In genomic region chr10:49158399-49158798, GRCh38 we compare ENCODE assay signal across 28 cellular contexts. TPM values are rescaled to one million over a fixed set of nuclear protein-coding genes. Genes with fewer than 3 reads are reported as not detected.
"Had no signal": no experiment of that assay in that cellular context is flagged by ENCODE, and none has a peak within 500 bp of the region (broad histone marks: within the 10 kb centered on the region; RNA-seq: fewer than 3 reads in every experiment).

No MANE protein-coding gene starts in this region.

- H3K4me3 Mint-ChIP-seq: activated CD4-positive, alpha-beta T cell treated with anti-CD3 and anti-CD28 coated beads, Interleukin-2, amount 10 ng/mL, durations not matched to agents 7 days and 5 days; activated CD8-positive, alpha-beta T cell treated with anti-CD3 and anti-CD28 coated beads for 36 hours; activated naive CD8-positive, alpha-beta T cell; activated T-cell treated with anti-CD3 and anti-CD28 coated beads, Interleukin-2, amount 50 U/mL, for 4 hours; effector memory CD8-positive, alpha-beta T cell had no signal

- H3K36me3 Mint-ChIP-seq: activated naive CD8-positive, alpha-beta T cell; natural killer cell had no signal

- H3K9me3 ChIP-seq: breast epithelium, colonic mucosa, esophagus muscularis mucosa, left ventricle myocardium inferior, ovary, prostate gland, thoracic aorta, upper lobe of left lung had no signal

- H3K4me3 ChIP-seq: breast epithelium, colonic mucosa, dorsolateral prefrontal cortex, esophagus muscularis mucosa, left ventricle myocardium inferior, ovary, prostate gland, thoracic aorta, upper lobe of left lung had no signal

- ATAC-seq: activated CD8-positive, alpha-beta T cell treated with anti-CD3 and anti-CD28 coated beads for 36 hours; activated T-cell treated with anti-CD3 and anti-CD28 coated beads, Interleukin-2, amount 50 U/mL, for 4 hours; effector memory CD8-positive, alpha-beta T cell; natural killer cell had no signal

- H3K27ac Mint-ChIP-seq: activated CD4-positive, alpha-beta T cell treated with anti-CD3 and anti-CD28 coated beads, Interleukin-2, amount 10 ng/mL, durations not matched to agents 7 days and 5 days; activated CD8-positive, alpha-beta T cell treated with anti-CD3 and anti-CD28 coated beads for 36 hours; activated naive CD8-positive, alpha-beta T cell; activated T-helper 2 cell treated with anti-CD3 and anti-CD28 coated beads, Interferon-gamma antibody, Interleukin-2, Interleukin-4, amounts not matched to agents 10 μg/mL and 5 μg/mL and 100 μg/mL, durations not matched to agents 14 hours and 24 hours and 36 hours; effector memory CD8-positive, alpha-beta T cell had no signal

- H3K36me3 ChIP-seq: breast epithelium, colonic mucosa, ovary, prostate gland, thoracic aorta had no signal

- H3K27ac ChIP-seq: breast epithelium, colonic mucosa, dorsolateral prefrontal cortex, esophagus muscularis mucosa, left ventricle myocardium inferior, ovary, prostate gland, thoracic aorta, upper lobe of left lung, VCaP had no signal

- H3K9me3 Mint-ChIP-seq: activated CD4-positive, alpha-beta T cell treated with anti-CD3 and anti-CD28 coated beads, Interleukin-2, amount 10 ng/mL, durations not matched to agents 7 days and 5 days; activated CD8-positive, alpha-beta T cell treated with anti-CD3 and anti-CD28 coated beads for 36 hours; activated T-cell treated with anti-CD3 and anti-CD28 coated beads, Interleukin-2, amount 50 U/mL, for 4 hours; activated T-helper 2 cell treated with anti-CD3 and anti-CD28 coated beads, Interferon-gamma antibody, Interleukin-2, Interleukin-4, amounts not matched to agents 10 μg/mL and 5 μg/mL and 100 μg/mL, durations not matched to agents 14 hours and 24 hours and 36 hours; effector memory CD8-positive, alpha-beta T cell; natural killer cell had no signal

- H3K27me3 ChIP-seq: breast epithelium, colonic mucosa, dorsolateral prefrontal cortex, ovary, upper lobe of left lung had no signal

- H3K4me1 ChIP-seq: breast epithelium, colonic mucosa, esophagus muscularis mucosa, prostate gland, upper lobe of left lung had no signal

- DNase-seq: activated CD4-positive, alpha-beta T cell treated with anti-CD3 and anti-CD28 coated beads, Interleukin-2, amount 10 ng/mL, durations not matched to agents 7 days and 5 days; activated CD4-positive, CD25-positive, alpha-beta regulatory T cell treated with anti-CD3 and anti-CD28 coated beads, Interleukin-2, amount 50 U/mL, for 72 hours; activated CD8-positive, alpha-beta T cell treated with anti-CD3 and anti-CD28 coated beads for 36 hours; activated naive CD4-positive, alpha-beta T cell; activated T-cell treated with anti-CD3 and anti-CD28 coated beads, Interleukin-2, amount 50 U/mL, for 4 hours; amniotic stem cell; colonic mucosa; dorsolateral prefrontal cortex; effector memory CD8-positive, alpha-beta T cell; glutamatergic neuron; hippocampal formation; left ventricle myocardium inferior; midbrain; natural killer cell; ovary; stimulated activated CD4-positive, alpha-beta T cell treated with anti-CD3 and anti-CD28 coated beads, Interleukin-2, amount 100 ng/mL, for 48 hours; stimulated activated CD8-positive, alpha-beta memory T cell treated with anti-CD3 and anti-CD28 coated beads, Interleukin-4, amount 100 ng/mL, for 48 hours; stimulated activated naive CD4-positive, alpha-beta T cell; upper lobe of left lung had no signal

RNA-seq across cellular contexts. Expression of gene FAM170B, which starts 24.6 kb away (rescaled TPM):
- total RNA-seq: activated CD4-positive, alpha-beta T cell treated with anti-CD3 and anti-CD28 coated beads, Interleukin-2, amount 10 ng/mL, durations not matched to agents 7 days and 5 days; activated CD8-positive, alpha-beta T cell treated with anti-CD3 and anti-CD28 coated beads for 36 hours; activated T-cell treated with anti-CD3 and anti-CD28 coated beads, Interleukin-2, amount 50 U/mL, for 4 hours; activated T-helper 2 cell treated with anti-CD3 and anti-CD28 coated beads, Interferon-gamma antibody, Interleukin-2, Interleukin-4, amounts not matched to agents 10 μg/mL and 5 μg/mL and 100 μg/mL, durations not matched to agents 14 hours and 24 hours and 36 hours; breast epithelium; colonic mucosa; esophagus muscularis mucosa; frontal cortex; kidney epithelial cell; left ventricle myocardium inferior; natural killer cell; ovary; prostate gland; thoracic aorta had no signal
- polyA plus RNA-seq: ovary had no signal
